ENCODE assay signal across 19 cellular contexts in genomic region chr17:72756256-72756655, GRCh38.
A peak's percentile ranks its signal among the peaks of the same experiment; 100 is the strongest.
DNase-seq lines count a peak whose midpoint lies in the region; ATAC-seq, FAIRE-seq and TF ChIP-seq lines count a peak whose summit lies in the region.
"Had no signal": no experiment of that assay in that cellular context is flagged by ENCODE, and none has a peak within 500 bp of the region (broad histone marks: within the 10 kb centered on the region; RNA-seq: fewer than 3 reads in every experiment).

No MANE protein-coding gene starts in this region.

- POLR2A ChIA-PET in A549 (lab: Yijun Ruan, JAX), result no interaction called here
- POLR2A ChIA-PET in HEK293 (lab: Yijun Ruan, JAX), result no interaction called here
- POLR2A ChIA-PET in K562 (lab: Yijun Ruan, JAX), result interaction anchor here (0.6 kb wide), 1 partner anchor 52 kb away, joined by 3 read pairs; no protein-coding TSS in a partner anchor
- POLR2A ChIA-PET in HEK293T (lab: Yijun Ruan, JAX), result no interaction called here

- CTCF ChIA-PET in A549 (lab: Yijun Ruan, JAX) (interaction anchor here (0.6 to 1.0 kb wide), 2 partner anchors 196 to 437 kb away, joined by 3 read pairs; partner anchors contain the start of gene COG1), HEK293 (lab: Yijun Ruan, JAX) (interaction anchor here (0.6 kb wide), 1 partner anchor 28 kb away, joined by 3 read pairs; no protein-coding TSS in a partner anchor), K562 (lab: Yijun Ruan, JAX; ENCODE audit: low intra/inter-chr PET ratio) (no interaction called here), HEK293T (lab: Yijun Ruan, JAX) (no interaction called here)

- H3K27ac ChIP-seq in A549 (no peak overlapping the region), HEK293 (ENCODE audit: extremely low read depth, low read depth, low read length) (no peak overlapping the region), K562 (ENCODE audit: extremely low read depth, low read depth, low read length) (no peak overlapping the region)
- H3K27ac ChIP-seq: BLaER1, C4-2B had no signal

- no peaks in the 10 kb centered on the region for H3K4me1 ChIP-seq in A549
- no peaks in the 10 kb centered on the region for H3K4me1 ChIP-seq in HEK293 (ENCODE audit: control insufficient read depth, insufficient read depth, low read length)
- peaks cover 8 to 12% of the 10 kb centered on the region in 2 experiments for H3K4me1 ChIP-seq in K562 (replicated peaks in 1 of 2; ENCODE audit: control insufficient read depth in 2 of 2, insufficient read depth in 2 of 2, low read length in 2 of 2)
- H3K4me1 ChIP-seq in HAP-1, result no peaks in the 10 kb centered on the region
- H3K4me1 ChIP-seq: BLaER1, Caco-2 had no signal

- 88% methylated on average over 3 of the region's 3 CpGs for WGBS in A549 (ENCODE audit: missing lambda C conversion rate)
- WGBS in K562 (ENCODE audit: insufficient coverage, low coverage, missing lambda C conversion rate), result 87% methylated on average over 3 of the region's 3 CpGs

- intact Hi-C loops in K562 (cut with micrococcal nuclease), result no loop called here

- BruUV-seq in K562 (replicated peaks; lab: Mats Ljungman, UMichigan), result no TSS peak

- ATAC-seq in A549 (no peak), K562 (no peak)
- ATAC-seq: CD8-positive, alpha-beta T cell; HCT116 had no signal

- H3K9me1 ChIP-seq in K562 (ENCODE audit: control insufficient read depth, insufficient read depth, low read length), result no peaks in the 10 kb centered on the region

- H3K9me3 ChIP-seq in A549, result no peaks in the 10 kb centered on the region
- H3K9me3 ChIP-seq in HEK293 (ENCODE audit: control insufficient read depth, insufficient read depth, low read depth, low read length), result no peaks in the 10 kb centered on the region
- H3K9me3 ChIP-seq in K562 (replicated peaks; ENCODE audit: control insufficient read depth, insufficient read depth, low read depth, low read length), result no peaks in the 10 kb centered on the region
- H3K9me3 ChIP-seq in HAP-1, result no peaks in the 10 kb centered on the region

- H2AFZ ChIP-seq in K562 (ENCODE audit: low read depth, low read length), result no peak overlapping the region

- no peak for TF ChIP-seq POLR2A in A549 (IDR thresholded peaks at IDR 0.05; ENCODE audit: low read length)
- TF ChIP-seq POLR2A in K562 (conservative IDR thresholded peaks at IDR 0.05), result no peak

- H3K36me3 ChIP-seq in HEK293 (ENCODE audit: control insufficient read depth in 2 of 2, insufficient read depth in 1 of 2, low read length in 2 of 2), result no peaks in the 10 kb centered on the region; a peak in 1 of 3 replicates
- no peaks in the 10 kb centered on the region for H3K36me3 ChIP-seq in K562 (ENCODE audit: control insufficient read depth, insufficient read depth, low read length)
- no peaks in the 10 kb centered on the region for H3K36me3 ChIP-seq in HAP-1 (replicated peaks)

- no peak for TF ChIP-seq CTCF in A549 (IDR thresholded peaks at IDR 0.05)
- no peak for TF ChIP-seq CTCF in HEK293 (tag by site-specific recombination; IDR thresholded peaks at IDR 0.05)
- no peak for TF ChIP-seq CTCF in K562 (IDR thresholded peaks at IDR 0.05 in 2 of 3, conservative IDR thresholded peaks at IDR 0.05 in 1 of 3; ENCODE audit: insufficient read depth in 2 of 3, low read depth in 1 of 3, low read length in 3 of 3)

- in situ Hi-C loops in K562 (cut with MboI), result no loop called here
- in situ Hi-C loops in HAP-1 (cut with MboI; ENCODE audit: low sequenced_read_pairs), result no loop called here

- H3K4me2 ChIP-seq in A549 (no peak overlapping the region), K562 (ENCODE audit: insufficient read depth, low read length) (no peak overlapping the region)
- H3K4me2 ChIP-seq: BLaER1 had no signal

- peak; percentile 49 for FAIRE-seq in A549 (lab: Jason Lieb, UNC)
- FAIRE-seq in K562 (lab: Jason Lieb, UNC), result no peak
- FAIRE-seq: GM12891, GM18507 had no signal

- H3K27me3 ChIP-seq in K562 (ENCODE audit: control insufficient read depth in 2 of 2, insufficient read depth in 2 of 2, low read length in 2 of 2), result no peaks in the 10 kb centered on the region
- H3K27me3 ChIP-seq in HAP-1 (ENCODE audit: low read depth), result no peaks in the 10 kb centered on the region
- H3K27me3 ChIP-seq: BLaER1 had no signal

- no peak for TF ChIP-seq RAD21 in A549 (conservative IDR thresholded peaks at IDR 0.05 in 1 of 2, IDR thresholded peaks at IDR 0.05 in 1 of 2)
- TF ChIP-seq RAD21 in K562 (CRISPR knock-in tag; conservative IDR thresholded peaks at IDR 0.05 in 1 of 2, IDR thresholded peaks at IDR 0.05 in 1 of 2), result no peak

- TF ChIP-seq EP300 in A549 (IDR thresholded peaks at IDR 0.05) (no peak), K562 (IDR thresholded peaks at IDR 0.05; ENCODE audit: low read length) (no peak)

- no peaks in the 10 kb centered on the region for H3K79me2 ChIP-seq in K562 (ENCODE audit: control insufficient read depth, insufficient read depth, low read length)

- no peaks in the 10 kb centered on the region for H4K20me1 ChIP-seq in K562 (replicated peaks; ENCODE audit: control insufficient read depth, insufficient read depth, low read length)
- H4K20me1 ChIP-seq: BLaER1 had no signal

- no peak for DNase-seq in A549 (ENCODE audit: low read depth in 1 of 2, low spot score in 1 of 2)
- no peak for DNase-seq in K562 (ENCODE audit: extremely low read depth in 1 of 4, low spot score in 3 of 4)
- no peak for DNase-seq in HEK293T (ENCODE audit: extremely low spot score)
- no peak for DNase-seq in HAP-1 (ENCODE audit: low spot score in 2 of 2)
- no peak for DNase-seq in stimulated activated CD4-positive, alpha-beta T cell treated with anti-CD3 and anti-CD28 coated beads, Interleukin-4, amount 100 ng/mL, for 1 hour
- DNase-seq: Caco-2; CD4-positive, CD25-positive, alpha-beta regulatory T cell; CD8-positive, alpha-beta T cell; DMS153; EL; GF-D8; GOT3; H7 had no signal

- H3K9ac ChIP-seq in K562 (ENCODE audit: insufficient read depth in 1 of 2, low read depth in 2 of 2, low read length in 2 of 2), result no peak overlapping the region
- H3K9ac ChIP-seq: BLaER1 had no signal

- H3K4me3 ChIP-seq in A549 (no peak overlapping the region), HEK293 (ENCODE audit: low read depth, low read length) (no peak overlapping the region), K562 (no peak overlapping the region), HAP-1 (no peak overlapping the region)
- H3K4me3 ChIP-seq: BLaER1 had no signal

TF ChIP-seq in A549, 52 proteins besides CTCF, POLR2A, EP300 and RAD21:
- TF ChIP-seq CHD2 (IDR thresholded peaks at IDR 0.05; ENCODE audit: low read length, partially characterized antibody), result no peak
- TF ChIP-seq MAFK (IDR thresholded peaks at IDR 0.05; ENCODE audit: partially characterized antibody), result peak; percentile 87

TF ChIP-seq in HEK293, 187 proteins besides CTCF, POLR2A, EP300 and RAD21 (continues in another document):
- no peak for TF ChIP-seq ZNF521 (tag by site-specific recombination; IDR thresholded peaks at IDR 0.05)
- no peak for TF ChIP-seq PRDM6 (tag by site-specific recombination; IDR thresholded peaks at IDR 0.05)
- TF ChIP-seq ZNF24 (tag by site-specific recombination; IDR thresholded peaks at IDR 0.05), result no peak
- peak; percentile 95 for TF ChIP-seq ZNF146 (tag by site-specific recombination; IDR thresholded peaks at IDR 0.05)

TF ChIP-seq in K562, 482 proteins besides CTCF, POLR2A, EP300 and RAD21 (continues in another document):
- TF ChIP-seq ZNF316 (IDR thresholded peaks at IDR 0.05), result peak; percentile 75
- peak; percentile 36; the same call in 1 of the 2 replicates for TF ChIP-seq C11orf30 (IDR thresholded peaks at IDR 0.05; ENCODE audit: low read depth)
- TF ChIP-seq ZNF707 (CRISPR knock-in tag; conservative IDR thresholded peaks at IDR 0.05), result no peak
- peak; percentile 23; the same call in 1 of the 2 replicates for TF ChIP-seq MAFK (IDR thresholded peaks at IDR 0.05; ENCODE audit: low read length)
- peak; percentile 38; the same call in 1 of the 2 replicates for TF ChIP-seq MAFF (IDR thresholded peaks at IDR 0.05; ENCODE audit: low read length)
- peak; percentile 78 for TF ChIP-seq RBM25 (IDR thresholded peaks at IDR 0.05; ENCODE audit: low read depth, low read length, severe bottlenecking)
- TF ChIP-seq ZNF146 (CRISPR knock-in tag; IDR thresholded peaks at IDR 0.05; ENCODE audit: unreplicated experiment), result peak; percentile 88
- no peak for TF ChIP-seq DACH1 (IDR thresholded peaks at IDR 0.05; ENCODE audit: partially characterized antibody)

TF ChIP-seq in HEK293T, 16 proteins besides CTCF, POLR2A, EP300 and RAD21:
- no peak for TF ChIP-seq TARDBP (IDR thresholded peaks at IDR 0.05)

Comparison
In these comparisons a context has a peak if more than half of its experiments do, and no peak if none do; other contexts are left out.
1. CTCF ChIA-PET loops: an anchor here in A549 (0.6 to 1.0 kb wide) and HEK293 (0.6 kb wide); none called in K562 and HEK293T.